ENCODE assay signal across 8 cellular contexts in genomic region chr12:69157023-69157655, GRCh38.
DNase-seq lines count a peak whose midpoint lies in the region; ATAC-seq lines count a peak whose summit lies in the region.

No MANE protein-coding gene starts in this region.

- ATAC-seq in GM18909 (IDR thresholded peaks at IDR 0.05; ENCODE audit: poor library complexity, unreplicated experiment) (peak; percentile 95), HG03108 (IDR thresholded peaks at IDR 0.05; ENCODE audit: unreplicated experiment) (peak; percentile 91), left lobe of liver (peak; percentile 96)

- DNase-seq in AG20443 (ENCODE audit: low spot score) = peak; percentile 90
- DNase-seq in NCI-H460 (ENCODE audit: extremely low read depth, low read depth) = peak; percentile 70
- peak; percentile 78 for DNase-seq in activated CD4-positive, alpha-beta T cell treated with anti-CD3 and anti-CD28 coated beads for 1 hour
- peak; percentile 70 for DNase-seq in cerebellar cortex (ENCODE audit: low spot score)
- DNase-seq in left lobe of liver (ENCODE audit: low spot score) = peak; percentile 84
- DNase-seq in stimulated activated CD4-positive, alpha-beta T cell treated with anti-CD3 and anti-CD28 coated beads, Interleukin-4, amount 100 ng/mL, for 48 hours (ENCODE audit: low read depth in 2 of 2) = peak; percentile 92 to 96

Comparison
In these comparisons a context has a peak if more than half of its experiments do, and no peak if none do; other contexts are left out.
1. Peak in every context shown above with its lines: DNase-seq and ATAC-seq.